ENCODE assay signal across 11 cellular contexts in genomic region chr10:119283818-119284217, GRCh38.
DNase-seq lines count a peak whose midpoint lies in the region; ATAC-seq lines count a peak whose summit lies in the region.
"Had no signal": no experiment of that assay in that cellular context is flagged by ENCODE, and none has a peak within 500 bp of the region (broad histone marks: within the 10 kb centered on the region; RNA-seq: fewer than 3 reads in every experiment).

No MANE protein-coding gene starts in this region.

- no peaks in the 10 kb centered on the region for H3K27me3 ChIP-seq in H7 (ENCODE audit: control insufficient read depth, insufficient read depth, low read length)

- H3K36me3 ChIP-seq in H7 (replicated peaks; ENCODE audit: control insufficient read depth, insufficient read depth, low read length): no peaks in the 10 kb centered on the region

- H3K27me3 Mint-ChIP-seq in T-cell: no peaks in the 10 kb centered on the region
- H3K27me3 Mint-ChIP-seq in natural killer cell treated with Interleukin-12 subunit alpha and Interleukin-12 subunit beta and Interleukin-15 and Interleukin-18, amount 100 ng/mL, for 72 hours: no peaks in the 10 kb centered on the region

- peak overlapping the region; percentile 25 to 69 (median 41) for H3K4me3 Mint-ChIP-seq in T-cell
- peak overlapping the region; percentile 34 for H3K4me3 Mint-ChIP-seq in natural killer cell treated with Interleukin-12 subunit alpha and Interleukin-12 subunit beta and Interleukin-15 and Interleukin-18, amount 100 ng/mL, for 72 hours

- DNase-seq in T-cell (peak in 9 of 34 experiments; percentile 13 to 42 (median 22)), H7 (no peak), NOMO-1 treated with dmso at 0.1 percent for 144 hours (lab: John Stamatoyannopoulos, UW; ENCODE audit: unreplicated experiment) (no peak), retina (no peak)
- no peak for DNase-seq in natural killer cell treated with Interleukin-12 subunit alpha and Interleukin-12 subunit beta and Interleukin-15 and Interleukin-18, amount 100 ng/mL, for 72 hours (ENCODE audit: low spot score)
- DNase-seq: amygdala, hypothalamus, SHP77 had no signal

- CTCF ChIA-PET in T-cell (lab: Charles Lee): interaction anchor here (0.5 to 1.0 kb wide), 2 partner anchors 18 to 149 kb away, joined by 3 to 6 read pairs; no protein-coding TSS in a partner anchor

- peak overlapping the region in 1 of 2 donors; percentile 78 for H3K27ac Mint-ChIP-seq in T-cell
- H3K27ac Mint-ChIP-seq in natural killer cell treated with Interleukin-12 subunit alpha and Interleukin-12 subunit beta and Interleukin-15 and Interleukin-18, amount 100 ng/mL, for 72 hours: peak overlapping the region; percentile 29 to 78

- H3K9me3 Mint-ChIP-seq in T-cell: no peaks in the 10 kb centered on the region
- H3K9me3 Mint-ChIP-seq in natural killer cell treated with Interleukin-12 subunit alpha and Interleukin-12 subunit beta and Interleukin-15 and Interleukin-18, amount 100 ng/mL, for 72 hours: no peaks in the 10 kb centered on the region

- H3K36me3 Mint-ChIP-seq in T-cell: no peaks in the 10 kb centered on the region
- H3K36me3 Mint-ChIP-seq in natural killer cell treated with Interleukin-12 subunit alpha and Interleukin-12 subunit beta and Interleukin-15 and Interleukin-18, amount 100 ng/mL, for 72 hours: no peaks in the 10 kb centered on the region

- peaks cover 80 to 91% (median 89%) of the 10 kb centered on the region in 3 donors for H3K4me1 Mint-ChIP-seq in T-cell
- H3K4me1 Mint-ChIP-seq in natural killer cell treated with Interleukin-12 subunit alpha and Interleukin-12 subunit beta and Interleukin-15 and Interleukin-18, amount 100 ng/mL, for 72 hours (ENCODE audit: low read depth in 2 of 2): peaks cover 46 to 47% of the 10 kb centered on the region in 2 donors

- peak; percentile 78 for ATAC-seq in GM18861 (IDR thresholded peaks at IDR 0.05; ENCODE audit: unreplicated experiment)
- ATAC-seq in GM21723 (IDR thresholded peaks at IDR 0.05; ENCODE audit: unreplicated experiment): peak; percentile 46
- peak; percentile 64 to 77 (median 67) for ATAC-seq in T-cell (replicated peaks in 1 of 4)
- no peak for ATAC-seq in natural killer cell treated with Interleukin-12 subunit alpha and Interleukin-12 subunit beta and Interleukin-15 and Interleukin-18, amount 100 ng/mL, for 72 hours
- ATAC-seq in GM21526 (IDR thresholded peaks at IDR 0.05; ENCODE audit: low FRiP score, unreplicated experiment): no peak

- no peak overlapping the region for H3K4me3 ChIP-seq in H7 (ENCODE audit: insufficient read depth, low read depth, low read length)

- POLR2A ChIA-PET in T-cell (lab: Charles Lee): no interaction called here

Comparison
In these comparisons a context has a peak if more than half of its experiments do, and no peak if none do; other contexts are left out.
1. ATAC-seq: peak in GM18861 (single experiment), GM21723 (single experiment) and T-cell (4 of 4); none in natural killer cell treated with Interleukin-12 subunit alpha and Interleukin-12 subunit beta and Interleukin-15 and Interleukin-18, amount 100 ng/mL, for 72 hours (0 of 2) and GM21526 (single experiment).